Comparison of ENCODE assay signal across 8 cellular contexts in genomic region chr3:139173372-139174108, GRCh38.
A peak's percentile ranks its signal among the peaks of the same experiment; 100 is the strongest.
DNase-seq lines count a peak whose midpoint lies in the region; ATAC-seq and TF ChIP-seq lines count a peak whose summit lies in the region.

No MANE protein-coding gene starts in this region.

- DNase-seq in AG20443 (ENCODE audit: low spot score) (peak; percentile 70), NCI-H1694 treated with DMSO at 0.1 percent for 48 hours (lab: John Stamatoyannopoulos, UW) (peak; percentile 48), epithelial cell of esophagus (ENCODE audit: low read depth) (peak; percentile 11), occipital lobe (lab: John Stamatoyannopoulos, UW) (peak; percentile 18)
- no peak for DNase-seq in NK-92 treated with Interleukin-12 subunit alpha and Interleukin-12 subunit beta, amount 100 ng/mL, for 24 hours (lab: John Stamatoyannopoulos, UW)

- ATAC-seq in HG02642 (IDR thresholded peaks at IDR 0.05; ENCODE audit: poor library complexity, unreplicated experiment) = no peak
- no peak for ATAC-seq in GM18858 (IDR thresholded peaks at IDR 0.05; ENCODE audit: unreplicated experiment)
- no peak for ATAC-seq in HG03045 (IDR thresholded peaks at IDR 0.05; ENCODE audit: unreplicated experiment)

- TF ChIP-seq CTCF in epithelial cell of esophagus (IDR thresholded peaks at IDR 0.05; ENCODE audit: insufficient read depth, low read depth, low read length, missing control alignments) = no peak

- H3K4me3 ChIP-seq in epithelial cell of esophagus (ENCODE audit: low read length) = no peak overlapping the region
